ENCODE assay signal across 11 cellular contexts in genomic region chr6:2744206-2744771, GRCh38. TPM values are rescaled to one million over a fixed set of nuclear protein-coding genes. Genes with fewer than 3 reads are reported as not detected.
A peak's percentile ranks its signal among the peaks of the same experiment; 100 is the strongest.
DNase-seq lines count a peak whose midpoint lies in the region; ATAC-seq and FAIRE-seq lines count a peak whose summit lies in the region.
"Had no signal": no experiment of that assay in that cellular context is flagged by ENCODE, and none has a peak within 500 bp of the region (broad histone marks: within the 10 kb centered on the region; RNA-seq: fewer than 3 reads in every experiment).

No MANE protein-coding gene starts in this region.

- H3K4me1 Mint-ChIP-seq in activated T-helper 2 cell treated with anti-CD3 and anti-CD28 coated beads, Interferon-gamma antibody, Interleukin-2, Interleukin-4, amounts not matched to agents 10 μg/mL and 5 μg/mL and 100 μg/mL, durations not matched to agents 14 hours and 24 hours and 36 hours (ENCODE audit: low read depth) = peaks cover under 1% of the 10 kb centered on the region
- H3K4me1 Mint-ChIP-seq: IgD-negative memory B cell had no signal

- 19 to 50% (median 30%) methylated on average over 9 of the region's 9 CpGs for WGBS in small intestine, 3 donors

- no peaks in the 10 kb centered on the region for H3K9me3 ChIP-seq in small intestine (ENCODE audit: control insufficient read depth, low read depth)

- peaks cover 25% of the 10 kb centered on the region for H3K27me3 Mint-ChIP-seq in activated T-helper 2 cell treated with anti-CD3 and anti-CD28 coated beads, Interferon-gamma antibody, Interleukin-2, Interleukin-4, amounts not matched to agents 10 μg/mL and 5 μg/mL and 100 μg/mL, durations not matched to agents 14 hours and 24 hours and 36 hours (ENCODE audit: low read depth)
- H3K27me3 Mint-ChIP-seq: IgD-negative memory B cell had no signal

- intact Hi-C loops in activated T-helper 2 cell treated with anti-CD3 and anti-CD28 coated beads, Interferon-gamma antibody, Interleukin-2, Interleukin-4, amounts not matched to agents 10 μg/mL and 5 μg/mL and 100 μg/mL, durations not matched to agents 14 hours and 24 hours and 36 hours (cut with micrococcal nuclease) = no loop called here

- H3K9me3 Mint-ChIP-seq in activated T-helper 2 cell treated with anti-CD3 and anti-CD28 coated beads, Interferon-gamma antibody, Interleukin-2, Interleukin-4, amounts not matched to agents 10 μg/mL and 5 μg/mL and 100 μg/mL, durations not matched to agents 14 hours and 24 hours and 36 hours = no peaks in the 10 kb centered on the region
- H3K9me3 Mint-ChIP-seq: IgD-negative memory B cell had no signal

- no peak overlapping the region for H3K27ac Mint-ChIP-seq in activated T-helper 2 cell treated with anti-CD3 and anti-CD28 coated beads, Interferon-gamma antibody, Interleukin-2, Interleukin-4, amounts not matched to agents 10 μg/mL and 5 μg/mL and 100 μg/mL, durations not matched to agents 14 hours and 24 hours and 36 hours
- H3K27ac Mint-ChIP-seq: IgD-negative memory B cell had no signal

- no peak for FAIRE-seq in small intestine (lab: Jason Lieb, UNC)
- FAIRE-seq: A204.1 had no signal

- H3K27ac ChIP-seq in small intestine (ENCODE audit: low read depth in 1 of 2, low read length in 1 of 2) = no peak overlapping the region

- H3K4me3 ChIP-seq in small intestine (ENCODE audit: low read depth in 1 of 2, low read length in 2 of 2) = no peak overlapping the region

- no peak for ATAC-seq in HG03196 (IDR thresholded peaks at IDR 0.05; ENCODE audit: unreplicated experiment)

- H3K36me3 ChIP-seq in small intestine (ENCODE audit: control insufficient read depth in 2 of 2, insufficient read depth in 2 of 2, low read length in 2 of 2) = no peaks in the 10 kb centered on the region

- DNase-seq in DMS53 (lab: John Stamatoyannopoulos, UW) (peak; percentile 39), DMS53 treated with DMSO at 0.1 percent for 48 hours (lab: John Stamatoyannopoulos, UW; ENCODE audit: unreplicated experiment) (no peak), RPMI8226 (peak; percentile 36), globus pallidus (ENCODE audit: low spot score) (peak; percentile 70), small intestine (peak; percentile 57), DMS79 treated with DMSO at 0.1 percent for 48 hours (lab: John Stamatoyannopoulos, UW) (no peak)
- no peak for DNase-seq in activated T-helper 2 cell treated with anti-CD3 and anti-CD28 coated beads, Interferon-gamma antibody, Interleukin-2, Interleukin-4, amounts not matched to agents 10 μg/mL and 5 μg/mL and 100 μg/mL, durations not matched to agents 14 hours and 24 hours and 36 hours (ENCODE audit: low spot score)
- DNase-seq: activated CD4-positive, alpha-beta T cell treated with anti-CD3 and anti-CD28 coated beads for 1 hour had no signal

- H3K36me3 Mint-ChIP-seq in activated T-helper 2 cell treated with anti-CD3 and anti-CD28 coated beads, Interferon-gamma antibody, Interleukin-2, Interleukin-4, amounts not matched to agents 10 μg/mL and 5 μg/mL and 100 μg/mL, durations not matched to agents 14 hours and 24 hours and 36 hours (ENCODE audit: low read depth) = no peaks in the 10 kb centered on the region

- no peak overlapping the region for H3K4me3 Mint-ChIP-seq in activated T-helper 2 cell treated with anti-CD3 and anti-CD28 coated beads, Interferon-gamma antibody, Interleukin-2, Interleukin-4, amounts not matched to agents 10 μg/mL and 5 μg/mL and 100 μg/mL, durations not matched to agents 14 hours and 24 hours and 36 hours (ENCODE audit: low read depth)
- H3K4me3 Mint-ChIP-seq: IgD-negative memory B cell had no signal

- H3K27me3 ChIP-seq in small intestine (ENCODE audit: control insufficient read depth in 2 of 2, insufficient read depth in 2 of 2, low read length in 2 of 2) = no peaks in the 10 kb centered on the region

- no peaks in the 10 kb centered on the region for H3K4me1 ChIP-seq in small intestine (ENCODE audit: control insufficient read depth in 2 of 2, insufficient read depth in 1 of 2, low read depth in 1 of 2, low read length in 1 of 2)

RNA-seq across cellular contexts. Expression of gene MYLK4, which starts 6.4 kb away (rescaled TPM):
- under 1 TPM; under 0.01 to 0.37 (median 0.27) TPM for polyA plus RNA-seq in small intestine
- total RNA-seq in activated T-helper 2 cell treated with anti-CD3 and anti-CD28 coated beads, Interferon-gamma antibody, Interleukin-2, Interleukin-4, amounts not matched to agents 10 μg/mL and 5 μg/mL and 100 μg/mL, durations not matched to agents 14 hours and 24 hours and 36 hours = 0.21 and 0.23 TPM in 2 replicates

RNA-seq across cellular contexts. Expression of gene WRNIP1, which starts 20.9 kb away (rescaled TPM):
- 10 to 100 TPM; 35.1 to 52.2 (median 45.4) TPM for polyA plus RNA-seq in small intestine
- total RNA-seq in activated T-helper 2 cell treated with anti-CD3 and anti-CD28 coated beads, Interferon-gamma antibody, Interleukin-2, Interleukin-4, amounts not matched to agents 10 μg/mL and 5 μg/mL and 100 μg/mL, durations not matched to agents 14 hours and 24 hours and 36 hours = 47.2 and 47.8 TPM in 2 replicates

Comparison
In these comparisons a context has a peak if more than half of its experiments do, and no peak if none do; other contexts are left out.
1. DNase-seq: peak in DMS53 (single experiment), RPMI8226 (single experiment), globus pallidus (single experiment) and small intestine (single experiment); none in DMS53 treated with DMSO at 0.1 percent for 48 hours (single experiment), DMS79 treated with DMSO at 0.1 percent for 48 hours (single experiment) and activated T-helper 2 cell treated with anti-CD3 and anti-CD28 coated beads, Interferon-gamma antibody, Interleukin-2, Interleukin-4, amounts not matched to agents 10 μg/mL and 5 μg/mL and 100 μg/mL, durations not matched to agents 14 hours and 24 hours and 36 hours (single experiment).